In the genomic region with DNA sequence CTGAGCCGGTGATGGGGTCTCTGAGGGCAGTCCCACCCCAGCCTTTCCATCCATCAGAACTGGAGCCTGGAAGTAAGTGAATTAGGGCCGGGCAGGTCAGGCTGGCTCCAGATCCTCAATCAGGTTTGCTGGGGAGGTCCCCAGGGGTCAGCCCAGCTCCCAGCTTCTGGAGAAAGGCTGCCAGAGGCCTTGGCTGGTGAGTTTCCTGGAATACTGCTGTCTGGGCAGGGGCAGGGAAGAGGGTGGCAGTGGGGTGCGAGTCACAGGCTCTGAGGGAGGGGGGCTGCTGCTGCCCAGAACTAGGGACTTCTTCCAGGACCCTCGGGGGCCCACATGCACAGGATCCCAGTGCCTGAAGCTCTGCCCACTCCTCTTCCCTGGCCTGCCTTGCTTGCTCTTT, we compare ENCODE assay signal across 28 cellular contexts.
A peak's percentile ranks its signal among the peaks of the same experiment; 100 is the strongest.
DNase-seq lines count a peak whose midpoint lies in the region; ATAC-seq and TF ChIP-seq lines count a peak whose summit lies in the region.
"Had no signal": no experiment of that assay in that cellular context is flagged by ENCODE, and none has a peak within 500 bp of the region (broad histone marks: within the 10 kb centered on the region; RNA-seq: fewer than 3 reads in every experiment).

No MANE protein-coding gene starts in this region.

- H3K9ac ChIP-seq in mesenchymal stem cell (ENCODE audit: low read length), result no peak overlapping the region

- DNase-seq in activated CD8-positive, alpha-beta memory T cell treated with anti-CD3 and anti-CD28 coated beads for 24 hours, result peak; percentile 26
- DNase-seq in activated CD8-positive, alpha-beta memory T cell treated with anti-CD3 and anti-CD28 coated beads, Interleukin-2, amount 50 U/mL, for 4 hours, result no peak
- DNase-seq in activated CD8-positive, alpha-beta memory T cell treated with anti-CD3 and anti-CD28 coated beads, Interleukin-2, amount 10 ng/mL, durations not matched to agents 7 days and 5 days, result peak; percentile 22
- DNase-seq in mesenchymal stem cell (no peak), type B pancreatic cell (ENCODE audit: extremely low spot score, unreplicated experiment) (peak; percentile 53), Ammon's horn (ENCODE audit: low spot score) (no peak), Calu3 (no peak)
- DNase-seq in activated naive CD8-positive, alpha-beta T cell treated with anti-CD3 and anti-CD28 coated beads, Interleukin-2, amount 50 U/mL, for 24 hours, result no peak
- DNase-seq: 8988T; activated CD4-positive, alpha-beta T cell treated with anti-CD3 and anti-CD28 coated beads, Interleukin-2, amount 50 U/mL, for 1 hour; activated CD4-positive, CD25-positive, alpha-beta regulatory T cell; activated naive CD4-positive, alpha-beta T cell treated with anti-CD3 and anti-CD28 coated beads, Interleukin-2, amount 10 ng/mL, durations not matched to agents 7 days and 5 days; cerebellar nuclear complex; DND-41; GF-D8; GOT3; NCI-H1092; NCI-H187; NCI-H2171 treated with DMSO at 0.1 percent for 48 hours; NCI-H510A; sigmoid colon; stimulated activated CD4-positive, alpha-beta T cell treated with anti-CD3 and anti-CD28 coated beads, Interleukin-4, amount 100 ng/mL, for 4 hours; upper lobe of left lung had no signal

- no peaks in the 10 kb centered on the region for H3K36me3 Mint-ChIP-seq in activated CD8-positive, alpha-beta memory T cell treated with anti-CD3 and anti-CD28 coated beads, Interleukin-2, amount 10 ng/mL, durations not matched to agents 7 days and 5 days
- H3K36me3 Mint-ChIP-seq in type B pancreatic cell (no peaks in the 10 kb centered on the region), Calu3 (ENCODE audit: insufficient read depth, unreplicated experiment) (no peaks in the 10 kb centered on the region)
- no peaks in the 10 kb centered on the region for H3K36me3 Mint-ChIP-seq in activated naive CD8-positive, alpha-beta T cell treated with anti-CD3 and anti-CD28 coated beads, Interleukin-2, amount 50 U/mL, for 24 hours (ENCODE audit: low read depth)
- H3K36me3 Mint-ChIP-seq: activated naive CD4-positive, alpha-beta T cell treated with anti-CD3 and anti-CD28 coated beads, Interleukin-2, amount 10 ng/mL, durations not matched to agents 7 days and 5 days; stimulated activated effector memory CD8-positive, alpha-beta T cell treated with anti-CD3 and anti-CD28 coated beads, Interleukin-12 subunit alpha, Interleukin-12 subunit beta, amount 100 ng/mL, for 72 hours had no signal

- TF ChIP-seq CTCF in type B pancreatic cell (conservative IDR thresholded peaks at IDR 0.05) (no peak), Calu3 (IDR thresholded peaks at IDR 0.05; ENCODE audit: unreplicated experiment) (no peak)

- H3K23ac ChIP-seq in mesenchymal stem cell (ENCODE audit: low read length in 2 of 2), result no peak overlapping the region

- BruUV-seq in Calu3 (replicated peaks; lab: Mats Ljungman, UMichigan), result no TSS peak

- H3K27ac ChIP-seq in mesenchymal stem cell (ENCODE audit: low read length, poor library complexity, severe bottlenecking), result no peak overlapping the region
- H3K27ac ChIP-seq: body of pancreas, hepatocyte, SJSA1, upper lobe of left lung had no signal

- no peak overlapping the region for H2AK5ac ChIP-seq in mesenchymal stem cell (ENCODE audit: low read length, severe bottlenecking)

- H3K27me3 ChIP-seq in mesenchymal stem cell (ENCODE audit: control insufficient read depth in 1 of 2, insufficient read depth in 1 of 2, low read length in 2 of 2), result peaks cover 48 to 63% of the 10 kb centered on the region in 2 experiments
- H3K27me3 ChIP-seq: body of pancreas, sigmoid colon, upper lobe of left lung had no signal

- H2BK15ac ChIP-seq in mesenchymal stem cell (ENCODE audit: low read depth, poor library complexity, severe bottlenecking), result peak overlapping the region; percentile 41

- no peaks in the 10 kb centered on the region for H3K79me1 ChIP-seq in mesenchymal stem cell (replicated peaks; ENCODE audit: low read length, poor library complexity, severe bottlenecking)

- H3K4me2 ChIP-seq in mesenchymal stem cell (ENCODE audit: low read length, poor library complexity, severe bottlenecking), result no peak overlapping the region

- no peak overlapping the region for H2AFZ ChIP-seq in mesenchymal stem cell (ENCODE audit: low read depth, low read length)
- H2AFZ ChIP-seq: hepatocyte had no signal

- CTCF ChIA-PET in activated CD8-positive, alpha-beta memory T cell treated with anti-CD3 and anti-CD28 coated beads, Interleukin-2, amount 10 ng/mL, durations not matched to agents 7 days and 5 days (lab: Charles Lee), result no interaction called here
- CTCF ChIA-PET in Calu3 (lab: Charles Lee), result no interaction called here

- no peak overlapping the region for H3K14ac ChIP-seq in mesenchymal stem cell (ENCODE audit: low read length in 2 of 2)

- no peak overlapping the region for H4K8ac ChIP-seq in mesenchymal stem cell (ENCODE audit: low read length)

- H3K36me3 ChIP-seq in mesenchymal stem cell (ENCODE audit: control insufficient read depth in 1 of 2, insufficient read depth in 2 of 2, low read depth in 1 of 2, low read length in 2 of 2), result no peaks in the 10 kb centered on the region
- H3K36me3 ChIP-seq: sigmoid colon, SJSA1, upper lobe of left lung had no signal

- H3K27me3 Mint-ChIP-seq in activated CD8-positive, alpha-beta memory T cell treated with anti-CD3 and anti-CD28 coated beads, Interleukin-2, amount 10 ng/mL, durations not matched to agents 7 days and 5 days, result peaks cover 10% of the 10 kb centered on the region
- H3K27me3 Mint-ChIP-seq in type B pancreatic cell, result peaks cover 52% of the 10 kb centered on the region
- H3K27me3 Mint-ChIP-seq in activated naive CD8-positive, alpha-beta T cell treated with anti-CD3 and anti-CD28 coated beads, Interleukin-2, amount 50 U/mL, for 24 hours, result peaks cover 28% of the 10 kb centered on the region
- peaks cover 93% of the 10 kb centered on the region for H3K27me3 Mint-ChIP-seq in Calu3 (ENCODE audit: unreplicated experiment)

- no peak for ATAC-seq in activated CD8-positive, alpha-beta memory T cell treated with anti-CD3 and anti-CD28 coated beads, Interleukin-2, amount 10 ng/mL, durations not matched to agents 7 days and 5 days
- ATAC-seq in activated naive CD8-positive, alpha-beta T cell treated with anti-CD3 and anti-CD28 coated beads, Interleukin-2, amount 50 U/mL, for 24 hours, result no peak
- ATAC-seq: body of pancreas; K562; stimulated activated effector memory CD8-positive, alpha-beta T cell treated with anti-CD3 and anti-CD28 coated beads, Interleukin-12 subunit alpha, Interleukin-12 subunit beta, amount 100 ng/mL, for 72 hours had no signal

- no peak overlapping the region for H2BK12ac ChIP-seq in mesenchymal stem cell (ENCODE audit: low read length in 2 of 2)

- intact Hi-C loops in Calu3 (cut with micrococcal nuclease; ENCODE audit: unreplicated experiment), result no loop called here

- no peak overlapping the region for H3K4me3 Mint-ChIP-seq in activated CD8-positive, alpha-beta memory T cell treated with anti-CD3 and anti-CD28 coated beads, Interleukin-2, amount 10 ng/mL, durations not matched to agents 7 days and 5 days
- H3K4me3 Mint-ChIP-seq in type B pancreatic cell (no peak overlapping the region), Calu3 (ENCODE audit: low read depth, unreplicated experiment) (no peak overlapping the region)
- no peak overlapping the region for H3K4me3 Mint-ChIP-seq in activated naive CD8-positive, alpha-beta T cell treated with anti-CD3 and anti-CD28 coated beads, Interleukin-2, amount 50 U/mL, for 24 hours
- H3K4me3 Mint-ChIP-seq: activated naive CD4-positive, alpha-beta T cell treated with anti-CD3 and anti-CD28 coated beads, Interleukin-2, amount 10 ng/mL, durations not matched to agents 7 days and 5 days; stimulated activated effector memory CD8-positive, alpha-beta T cell treated with anti-CD3 and anti-CD28 coated beads, Interleukin-12 subunit alpha, Interleukin-12 subunit beta, amount 100 ng/mL, for 72 hours had no signal

- H3K27ac Mint-ChIP-seq in activated CD8-positive, alpha-beta memory T cell treated with anti-CD3 and anti-CD28 coated beads, Interleukin-2, amount 10 ng/mL, durations not matched to agents 7 days and 5 days, result no peak overlapping the region
- H3K27ac Mint-ChIP-seq in type B pancreatic cell, result no peak overlapping the region
- no peak overlapping the region for H3K27ac Mint-ChIP-seq in activated naive CD8-positive, alpha-beta T cell treated with anti-CD3 and anti-CD28 coated beads, Interleukin-2, amount 50 U/mL, for 24 hours
- H3K27ac Mint-ChIP-seq in Calu3 (ENCODE audit: unreplicated experiment), result no peak overlapping the region
- H3K27ac Mint-ChIP-seq: activated naive CD4-positive, alpha-beta T cell treated with anti-CD3 and anti-CD28 coated beads, Interleukin-2, amount 10 ng/mL, durations not matched to agents 7 days and 5 days; stimulated activated effector memory CD8-positive, alpha-beta T cell treated with anti-CD3 and anti-CD28 coated beads, Interleukin-12 subunit alpha, Interleukin-12 subunit beta, amount 100 ng/mL, for 72 hours had no signal

- H3K9me3 Mint-ChIP-seq in activated CD8-positive, alpha-beta memory T cell treated with anti-CD3 and anti-CD28 coated beads, Interleukin-2, amount 10 ng/mL, durations not matched to agents 7 days and 5 days (ENCODE audit: low read depth), result no peaks in the 10 kb centered on the region
- H3K9me3 Mint-ChIP-seq in type B pancreatic cell (no peaks in the 10 kb centered on the region), Calu3 (ENCODE audit: low read depth, unreplicated experiment) (no peaks in the 10 kb centered on the region)
- no peaks in the 10 kb centered on the region for H3K9me3 Mint-ChIP-seq in activated naive CD8-positive, alpha-beta T cell treated with anti-CD3 and anti-CD28 coated beads, Interleukin-2, amount 50 U/mL, for 24 hours
- H3K9me3 Mint-ChIP-seq: activated naive CD4-positive, alpha-beta T cell treated with anti-CD3 and anti-CD28 coated beads, Interleukin-2, amount 10 ng/mL, durations not matched to agents 7 days and 5 days; stimulated activated effector memory CD8-positive, alpha-beta T cell treated with anti-CD3 and anti-CD28 coated beads, Interleukin-12 subunit alpha, Interleukin-12 subunit beta, amount 100 ng/mL, for 72 hours had no signal

- WGBS in mesenchymal stem cell, result 55% methylated on average over 4 of the region's 4 CpGs

- H3K18ac ChIP-seq in mesenchymal stem cell (ENCODE audit: low read depth in 1 of 2, low read length in 2 of 2), result no peak overlapping the region

- H2BK5ac ChIP-seq in mesenchymal stem cell (ENCODE audit: low read depth, low read length, poor library complexity, severe bottlenecking), result no peak overlapping the region

- no peak overlapping the region for H3K4me3 ChIP-seq in mesenchymal stem cell (ENCODE audit: insufficient read depth in 1 of 2, low read depth in 1 of 2, low read length in 2 of 2)
- H3K4me3 ChIP-seq: body of pancreas, hepatocyte, K562, SJSA1, upper lobe of left lung had no signal

- no peaks in the 10 kb centered on the region for H3K4me1 Mint-ChIP-seq in activated CD8-positive, alpha-beta memory T cell treated with anti-CD3 and anti-CD28 coated beads, Interleukin-2, amount 10 ng/mL, durations not matched to agents 7 days and 5 days
- no peaks in the 10 kb centered on the region for H3K4me1 Mint-ChIP-seq in type B pancreatic cell (ENCODE audit: unreplicated experiment)
- H3K4me1 Mint-ChIP-seq in activated naive CD8-positive, alpha-beta T cell treated with anti-CD3 and anti-CD28 coated beads, Interleukin-2, amount 50 U/mL, for 24 hours, result no peaks in the 10 kb centered on the region
- no peaks in the 10 kb centered on the region for H3K4me1 Mint-ChIP-seq in Calu3 (ENCODE audit: low read depth, unreplicated experiment)
- H3K4me1 Mint-ChIP-seq: activated naive CD4-positive, alpha-beta T cell treated with anti-CD3 and anti-CD28 coated beads, Interleukin-2, amount 10 ng/mL, durations not matched to agents 7 days and 5 days; stimulated activated effector memory CD8-positive, alpha-beta T cell treated with anti-CD3 and anti-CD28 coated beads, Interleukin-12 subunit alpha, Interleukin-12 subunit beta, amount 100 ng/mL, for 72 hours had no signal

- no peak overlapping the region for H4K91ac ChIP-seq in mesenchymal stem cell (ENCODE audit: low read length)

- no peaks in the 10 kb centered on the region for H3K4me1 ChIP-seq in mesenchymal stem cell (ENCODE audit: control insufficient read depth, insufficient read depth, low read depth, low read length)
- H3K4me1 ChIP-seq: body of pancreas, SJSA1 had no signal

- H2BK120ac ChIP-seq in mesenchymal stem cell (ENCODE audit: low read depth, low read length), result no peak overlapping the region

- H3K4ac ChIP-seq in mesenchymal stem cell (ENCODE audit: low read depth in 1 of 2, low read length in 2 of 2), result no peak overlapping the region

- peaks cover 8% of the 10 kb centered on the region for H3K9me3 ChIP-seq in mesenchymal stem cell (ENCODE audit: control insufficient read depth, low read length)
- H3K9me3 ChIP-seq: body of pancreas, sigmoid colon, SJSA1, upper lobe of left lung had no signal

Comparison
In these comparisons a context has a peak if more than half of its experiments do, and no peak if none do; other contexts are left out.
1. DNase-seq: peak in activated CD8-positive, alpha-beta memory T cell treated with anti-CD3 and anti-CD28 coated beads for 24 hours (single experiment), activated CD8-positive, alpha-beta memory T cell treated with anti-CD3 and anti-CD28 coated beads, Interleukin-2, amount 10 ng/mL, durations not matched to agents 7 days and 5 days (single experiment) and type B pancreatic cell (single experiment); none in activated CD8-positive, alpha-beta memory T cell treated with anti-CD3 and anti-CD28 coated beads, Interleukin-2, amount 50 U/mL, for 4 hours (single experiment), mesenchymal stem cell (single experiment), activated naive CD8-positive, alpha-beta T cell treated with anti-CD3 and anti-CD28 coated beads, Interleukin-2, amount 50 U/mL, for 24 hours (single experiment), Ammon's horn (single experiment) and Calu3 (single experiment).